8 cellular contexts compared by ENCODE assay signal in the genomic region with DNA sequence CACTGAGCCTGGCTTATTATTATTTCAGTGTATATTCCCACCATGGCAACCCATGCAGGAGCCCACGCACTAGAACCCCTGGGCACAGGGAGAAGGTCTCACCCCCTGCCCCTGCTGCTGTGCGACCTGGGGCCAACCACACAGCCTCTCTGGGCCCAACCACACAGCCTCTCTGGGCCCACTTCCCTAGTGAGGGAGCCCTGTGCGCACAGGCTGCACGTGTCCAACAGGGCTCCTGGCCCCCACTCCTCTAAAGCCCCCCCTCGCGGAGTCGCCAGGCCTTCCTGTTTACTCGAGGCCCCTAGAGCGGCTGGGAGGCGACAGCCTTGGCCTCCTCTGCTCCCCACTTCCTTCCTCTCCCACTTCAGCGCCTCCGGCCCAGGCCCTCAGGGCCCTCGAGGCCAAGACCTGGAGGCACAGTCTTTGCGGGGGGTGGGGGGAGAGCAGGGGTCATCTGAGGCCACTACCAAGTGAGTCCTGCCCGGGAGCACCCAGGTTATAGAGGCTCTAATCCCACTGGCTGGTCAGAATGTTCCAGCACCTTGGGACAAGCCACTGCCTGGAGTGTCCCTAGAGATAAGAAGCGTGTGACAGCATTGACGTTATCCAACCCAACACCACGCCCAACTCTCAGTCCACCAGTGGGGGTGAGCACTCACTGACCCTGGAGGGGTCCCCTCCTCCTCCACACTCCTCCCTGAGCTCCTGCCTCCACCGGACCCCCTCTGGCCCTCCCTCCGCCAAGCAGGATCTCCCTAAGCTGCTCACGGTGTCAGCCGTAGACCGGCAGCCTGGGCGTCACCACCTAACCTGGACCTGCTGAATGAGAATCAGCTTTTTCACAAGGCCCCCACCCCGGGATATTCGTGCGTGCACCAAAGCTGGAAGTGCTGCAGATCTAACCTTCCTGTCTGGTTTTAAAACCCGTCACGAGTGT. TPM values are rescaled to one million over a fixed set of nuclear protein-coding genes. Genes with fewer than 3 reads are reported as not detected.
DNase-seq lines count a peak whose midpoint lies in the region; ATAC-seq and TF ChIP-seq lines count a peak whose summit lies in the region.

No MANE protein-coding gene starts in this region.

- H3K36me3 ChIP-seq in GM23338 (ENCODE audit: insufficient read depth) (no peaks in the 10 kb centered on the region), sigmoid colon (peaks cover 0 to 3% (median 0%) of the 10 kb centered on the region in 4 donors)

- H2BK20ac ChIP-seq in H9 (ENCODE audit: low read depth, low read length, poor library complexity, severe bottlenecking) = no peak overlapping the region

- H2BK5ac ChIP-seq in H9 (ENCODE audit: insufficient read length, low read length) = no peak overlapping the region

- H3K23me2 ChIP-seq in H9 (ENCODE audit: insufficient read length, low read depth, low read length, poor library complexity, severe bottlenecking) = peaks cover 3% of the 10 kb centered on the region

- no peak overlapping the region for H3K4me2 ChIP-seq in GM23338
- H3K4me2 ChIP-seq in H9 (ENCODE audit: insufficient read depth, insufficient read length, low read length) = no peak overlapping the region

- no peak overlapping the region for H3K18ac ChIP-seq in H9 (ENCODE audit: insufficient read length, low read depth, low read length)

- no peak for TF ChIP-seq EP300 in sigmoid colon (IDR thresholded peaks at IDR 0.05)

- no peak overlapping the region for H4K8ac ChIP-seq in H9 (replicated peaks; ENCODE audit: insufficient read length, low read depth, low read length)

- H2BK15ac ChIP-seq in H9 (ENCODE audit: low read depth, low read length) = no peak overlapping the region

- H3K79me1 ChIP-seq in H9 (ENCODE audit: insufficient read depth, low read depth, low read length, poor library complexity, severe bottlenecking) = no peaks in the 10 kb centered on the region

- no peak overlapping the region for H3T11ph ChIP-seq in H9 (ENCODE audit: low read length)

- DNase-seq in GM23338 (ENCODE audit: low spot score) (no peak), Right ventricle myocardium inferior (ENCODE audit: missing footprints) (peak; percentile 94), sigmoid colon (peak; percentile 87), H9 (no peak), NCI-H510A (lab: John Stamatoyannopoulos, UW) (no peak), AG08395 (ENCODE audit: low spot score) (no peak)
- DNase-seq in activated CD8-positive, alpha-beta T cell treated with anti-CD3 and anti-CD28 coated beads for 36 hours = peak; percentile 64

- H4K20me1 ChIP-seq in GM23338 (replicated peaks; ENCODE audit: insufficient read depth) (no peaks in the 10 kb centered on the region), H9 (ENCODE audit: control insufficient read depth, insufficient read depth, insufficient read length) (no peaks in the 10 kb centered on the region)

- peaks cover 7% of the 10 kb centered on the region for H3K27me3 Mint-ChIP-seq in GM23338 (ENCODE audit: insufficient read depth, low read depth, poor library complexity)
- H3K27me3 Mint-ChIP-seq in activated CD8-positive, alpha-beta T cell treated with anti-CD3 and anti-CD28 coated beads for 36 hours = no peaks in the 10 kb centered on the region
- H3K27me3 Mint-ChIP-seq in H9 (ENCODE audit: low read depth) = no peaks in the 10 kb centered on the region; the same call in none of the 2 replicates

- H3K4me3 ChIP-seq in GM23338 = no peak overlapping the region
- H3K4me3 ChIP-seq in sigmoid colon = no peak overlapping the region

- 38 to 61% methylated on average over 29 of the region's 29 CpGs for WGBS in sigmoid colon, 2 donors
- WGBS in H9 (ENCODE audit: extremely low coverage, insufficient read length, low lambda C conversion rate) = no CpG with 5 or more reads among the region's 29 CpGs

- no peak; the same call in 2 of the 3 replicates for ATAC-seq in GM23338
- peak; percentile 53 for ATAC-seq in activated CD8-positive, alpha-beta T cell treated with anti-CD3 and anti-CD28 coated beads for 36 hours
- ATAC-seq in Right ventricle myocardium inferior = peak; percentile 74
- no peak for ATAC-seq in HG03521 (IDR thresholded peaks at IDR 0.05; ENCODE audit: unreplicated experiment)

- H3K4me1 ChIP-seq in GM23338 (ENCODE audit: insufficient read depth) (no peaks in the 10 kb centered on the region; the same call in 1 of the 2 replicates), sigmoid colon (peaks cover 0 to 28% (median 18%) of the 10 kb centered on the region in 4 donors), H9 (ENCODE audit: insufficient read depth, low read length) (no peaks in the 10 kb centered on the region)

- H3K4ac ChIP-seq in H9 (ENCODE audit: low read depth, low read length) = no peak overlapping the region

- intact Hi-C loops in activated CD8-positive, alpha-beta T cell treated with anti-CD3 and anti-CD28 coated beads for 36 hours (cut with micrococcal nuclease) = no loop called here
- intact Hi-C loops in Right ventricle myocardium inferior (cut with DNase I) = no loop called here
- intact Hi-C loops in sigmoid colon (cut with DNase I) = no loop called here

- CTCF ChIA-PET in activated CD8-positive, alpha-beta T cell treated with anti-CD3 and anti-CD28 coated beads for 36 hours (lab: Charles Lee) = interaction anchor here (1.3 to 9.2 kb wide), 6 partner anchors 6 to 255 kb away, joined by 4 to 107 read pairs (median 10); partner anchors contain the start of genes ENG and TOR2A

- no peak for TF ChIP-seq CTCF in GM23338 (conservative IDR thresholded peaks at IDR 0.05; ENCODE audit: low read depth in 2 of 2)
- no peak for TF ChIP-seq CTCF in activated CD8-positive, alpha-beta T cell treated with anti-CD3 and anti-CD28 coated beads for 36 hours (IDR thresholded peaks at IDR 0.05)
- TF ChIP-seq CTCF in sigmoid colon (IDR thresholded peaks at IDR 0.05) = no peak
- no peak for TF ChIP-seq CTCF in H9 (conservative IDR thresholded peaks at IDR 0.05)

- H3K4me1 Mint-ChIP-seq in GM23338 = peaks cover 10% of the 10 kb centered on the region; the same call in 2 of the 3 replicates
- H3K4me1 Mint-ChIP-seq in activated CD8-positive, alpha-beta T cell treated with anti-CD3 and anti-CD28 coated beads for 36 hours (ENCODE audit: low read depth) = peaks cover 36% of the 10 kb centered on the region
- H3K4me1 Mint-ChIP-seq in H9 = peaks cover 4 to 14% of the 10 kb centered on the region in 2 experiments

- no peaks in the 10 kb centered on the region for H3K9me3 Mint-ChIP-seq in GM23338
- H3K9me3 Mint-ChIP-seq in activated CD8-positive, alpha-beta T cell treated with anti-CD3 and anti-CD28 coated beads for 36 hours = no peaks in the 10 kb centered on the region
- no peaks in the 10 kb centered on the region for H3K9me3 Mint-ChIP-seq in H9

- no peak overlapping the region for H2BK120ac ChIP-seq in H9 (ENCODE audit: low read depth, low read length, poor library complexity, severe bottlenecking)

- no peak overlapping the region for H3K27ac ChIP-seq in GM23338 (ENCODE audit: low read depth)
- peak overlapping the region; percentile 31 to 57 (median 54) for H3K27ac ChIP-seq in sigmoid colon
- H3K27ac ChIP-seq in H9 (ENCODE audit: insufficient read length, low read depth, low read length) = no peak overlapping the region

- no peak overlapping the region for H3K23ac ChIP-seq in H9 (ENCODE audit: insufficient read length, low read depth, low read length)

- POLR2A ChIA-PET in activated CD8-positive, alpha-beta T cell treated with anti-CD3 and anti-CD28 coated beads for 36 hours (lab: Charles Lee) = interaction anchor here (0.7 to 1.5 kb wide), 5 partner anchors 9 to 268 kb away, joined by 3 to 5 read pairs (median 4); partner anchors contain the start of gene FPGS

- H4K91ac ChIP-seq in H9 (ENCODE audit: insufficient read length, low read depth, low read length) = no peak overlapping the region

- H2AFZ ChIP-seq in GM23338 (0 out of 2 replicates have a peak overlapping the region, but pooled peaks have one; percentile 76), H9 (ENCODE audit: low read length) (no peak overlapping the region)

- no peak overlapping the region for H2AK5ac ChIP-seq in H9 (ENCODE audit: insufficient read length, low read length)

- no peak overlapping the region for H3K9ac ChIP-seq in H9 (ENCODE audit: extremely low read depth, insufficient read length, low read length)

- no peak overlapping the region for H3K4me3 Mint-ChIP-seq in GM23338
- H3K4me3 Mint-ChIP-seq in activated CD8-positive, alpha-beta T cell treated with anti-CD3 and anti-CD28 coated beads for 36 hours = no peak overlapping the region
- no peak overlapping the region for H3K4me3 Mint-ChIP-seq in H9

- no peak for TF ChIP-seq POLR2A in sigmoid colon (IDR thresholded peaks at IDR 0.05)

- H3K9me2 ChIP-seq in GM23338 (ENCODE audit: insufficient read depth) = no peaks in the 10 kb centered on the region

- H2BK12ac ChIP-seq in H9 (ENCODE audit: insufficient read length, low read depth, low read length) = no peak overlapping the region

- H3K36me3 Mint-ChIP-seq in GM23338 (ENCODE audit: low read depth) (no peaks in the 10 kb centered on the region), H9 (ENCODE audit: insufficient read depth in 1 of 3, low read depth in 3 of 3) (peaks cover 0 to 2% (median 0%) of the 10 kb centered on the region in 3 experiments; a peak in 1 of 7 replicates)
- no peaks in the 10 kb centered on the region for H3K36me3 Mint-ChIP-seq in activated CD8-positive, alpha-beta T cell treated with anti-CD3 and anti-CD28 coated beads for 36 hours (ENCODE audit: low read depth)

- H3K79me2 ChIP-seq in GM23338 (replicated peaks; ENCODE audit: insufficient read depth) (no peaks in the 10 kb centered on the region), H9 (ENCODE audit: insufficient read depth, low read length) (no peaks in the 10 kb centered on the region)

- no peak overlapping the region for H3K14ac ChIP-seq in H9 (ENCODE audit: insufficient read depth, low read length)

- H3K27me3 ChIP-seq in GM23338 (ENCODE audit: insufficient read depth) (no peaks in the 10 kb centered on the region), sigmoid colon (no peaks in the 10 kb centered on the region), H9 (ENCODE audit: insufficient read depth, low read length) (no peaks in the 10 kb centered on the region)

- H3K27ac Mint-ChIP-seq in GM23338 = peak overlapping the region; percentile 65; the same call in 1 of the 2 replicates
- peak overlapping the region; percentile 86 for H3K27ac Mint-ChIP-seq in activated CD8-positive, alpha-beta T cell treated with anti-CD3 and anti-CD28 coated beads for 36 hours
- H3K27ac Mint-ChIP-seq in H9 = no peak overlapping the region; a peak in 1 of 7 replicates

- H3K9me3 ChIP-seq in sigmoid colon = no peaks in the 10 kb centered on the region
- H3K9me3 ChIP-seq in H9 (ENCODE audit: control insufficient read depth, low read depth, low read length) = no peaks in the 10 kb centered on the region

- no peak overlapping the region for H4K5ac ChIP-seq in H9 (ENCODE audit: insufficient read length, low read depth, low read length)

- H3K56ac ChIP-seq in H9 (ENCODE audit: insufficient read length, low read depth, low read length) = no peak overlapping the region

- 0 out of 2 replicates have a peak, but pooled peaks cover 7% of the 10 kb centered on the region for H3F3A ChIP-seq in GM23338 (replicated peaks; ENCODE audit: low read depth)

RNA-seq across cellular contexts. Expression of gene ENG, which starts 7.9 kb away (rescaled TPM):
- 1.4 and 3.0 TPM in 2 replicates for total RNA-seq in GM23338 (2014; rRNA removed; shearing (Covaris generic))
- polyA plus RNA-seq in GM23338 (2016; fragmentation: Nextera tagmentation; extraction: Ambion mirVana) = 2.6 TPM in 2 replicates
- total RNA-seq in activated CD8-positive, alpha-beta T cell treated with anti-CD3 and anti-CD28 coated beads for 36 hours = 10 to 100 TPM; 14.2 to 15.0 TPM
- total RNA-seq in Right ventricle myocardium inferior = 131 TPM
- total RNA-seq in sigmoid colon = 10 to 100 TPM; 17.1 to 28.5 (median 20.6) TPM
- polyA plus RNA-seq in sigmoid colon = 10 to 100 TPM in 2 of 3 donors, 1 to 10 TPM in 1; 5.4 to 50.4 (median 25.7) TPM
- 1.8 and 2.1 TPM in 2 replicates for total RNA-seq in H9 (2021)

RNA-seq across cellular contexts. Expression of gene AK1, which starts 15.1 kb away (rescaled TPM):
- total RNA-seq in GM23338 (2014; rRNA removed; shearing (Covaris generic)) = 6.7 and 16.2 TPM in 2 replicates
- polyA plus RNA-seq in GM23338 (2016; fragmentation: Nextera tagmentation; extraction: Ambion mirVana) = 35.5 and 36.3 TPM in 2 replicates
- 10 to 100 TPM; 12.1 to 14.8 TPM for total RNA-seq in activated CD8-positive, alpha-beta T cell treated with anti-CD3 and anti-CD28 coated beads for 36 hours
- total RNA-seq in Right ventricle myocardium inferior = 880 TPM
- total RNA-seq in sigmoid colon = 10 to 100 TPM; 28.8 to 73.2 (median 48.7) TPM
- polyA plus RNA-seq in sigmoid colon = 100 to 1,000 TPM in 1 of 3 donors, 10 to 100 TPM in 2; 85.9 to 254 (median 85.9) TPM
- 31.6 and 41.9 TPM in 2 replicates for total RNA-seq in H9 (2021)

RNA-seq across cellular contexts. Expression of gene ST6GALNAC6, which starts 37.1 kb away (rescaled TPM):
- 39.2 and 46.3 TPM in 2 replicates for total RNA-seq in GM23338 (2014; rRNA removed; shearing (Covaris generic))
- polyA plus RNA-seq in GM23338 (2016; fragmentation: Nextera tagmentation; extraction: Ambion mirVana) (20.7 and 21.5 TPM in 2 replicates), sigmoid colon (100 to 1,000 TPM in 1 of 3 donors, 10 to 100 TPM in 2; 35.6 to 112 (median 87.1) TPM)
- 10 to 100 TPM; 36.9 to 38.8 TPM for total RNA-seq in activated CD8-positive, alpha-beta T cell treated with anti-CD3 and anti-CD28 coated beads for 36 hours
- total RNA-seq in Right ventricle myocardium inferior (43.3 TPM), sigmoid colon (100 to 1,000 TPM; 107 to 125 (median 114) TPM), H9 (2021) (29.8 and 30.2 TPM in 2 replicates)

RNA-seq across cellular contexts. Expression of gene ST6GALNAC4, which starts 54.5 kb away (rescaled TPM):
- 35.3 and 39.1 TPM in 2 replicates for total RNA-seq in GM23338 (2014; rRNA removed; shearing (Covaris generic))
- 7.9 and 8.1 TPM in 2 replicates for polyA plus RNA-seq in GM23338 (2016; fragmentation: Nextera tagmentation; extraction: Ambion mirVana)
- 10 to 100 TPM; 34.3 to 34.9 TPM for total RNA-seq in activated CD8-positive, alpha-beta T cell treated with anti-CD3 and anti-CD28 coated beads for 36 hours
- total RNA-seq in Right ventricle myocardium inferior = 21.9 TPM
- total RNA-seq in sigmoid colon = 10 to 100 TPM; 22.8 to 27.7 (median 25.5) TPM
- polyA plus RNA-seq in sigmoid colon = 10 to 100 TPM; 25.2 to 51.1 (median 37.7) TPM
- total RNA-seq in H9 (2021) = 15.4 and 16.5 TPM in 2 replicates

RNA-seq across cellular contexts. Expression of gene FPGS, which starts 59.7 kb away (rescaled TPM):
- 87.2 and 92.4 TPM in 2 replicates for total RNA-seq in GM23338 (2014; rRNA removed; shearing (Covaris generic))
- polyA plus RNA-seq in GM23338 (2016; fragmentation: Nextera tagmentation; extraction: Ambion mirVana) = 40.7 and 43.5 TPM in 2 replicates
- total RNA-seq in activated CD8-positive, alpha-beta T cell treated with anti-CD3 and anti-CD28 coated beads for 36 hours = 10 to 100 TPM; 79.8 to 80.4 TPM
- 30.2 TPM for total RNA-seq in Right ventricle myocardium inferior
- total RNA-seq in sigmoid colon = 10 to 100 TPM; 32.1 to 47.9 (median 35.8) TPM
- 10 to 100 TPM in 2 of 3 donors, 1 to 10 TPM in 1; 9.2 to 51.3 (median 16.8) TPM for polyA plus RNA-seq in sigmoid colon
- 68.4 TPM in 2 replicates for total RNA-seq in H9 (2021)

Comparison
In these comparisons a context has a peak if more than half of its experiments do, and no peak if none do; other contexts are left out.
1. ATAC-seq: peak in activated CD8-positive, alpha-beta T cell treated with anti-CD3 and anti-CD28 coated beads for 36 hours (single experiment) and Right ventricle myocardium inferior (single experiment); none in GM23338 (single experiment) and HG03521 (single experiment).
2. DNase-seq: peak in activated CD8-positive, alpha-beta T cell treated with anti-CD3 and anti-CD28 coated beads for 36 hours (single experiment), Right ventricle myocardium inferior (single experiment) and sigmoid colon (single experiment); none in GM23338 (single experiment), H9 (single experiment), NCI-H510A (single experiment) and AG08395 (single experiment).
3. H3K27ac ChIP-seq: peak in sigmoid colon (4 of 4); none in GM23338 (single experiment) and H9 (single experiment).
4. H3K27ac Mint-ChIP-seq: peak in GM23338 (single experiment) and activated CD8-positive, alpha-beta T cell treated with anti-CD3 and anti-CD28 coated beads for 36 hours (single experiment); none in H9 (0 of 3).
5. RNA of gene AK1, which starts 15.1 kb away (total RNA-seq): 880 TPM in Right ventricle myocardium inferior (single experiment); 28.8 to 73.2 TPM in sigmoid colon, 31.6 to 41.9 TPM in H9, 6.7 to 16.2 TPM in GM23338 and 12.1 to 14.8 TPM in activated CD8-positive, alpha-beta T cell treated with anti-CD3 and anti-CD28 coated beads for 36 hours; every median in the first group is over 10 times any median in the second.